9 cellular contexts compared by ENCODE assay signal in genomic region chr9:114156311-114156657, GRCh38. TPM values are rescaled to one million over a fixed set of nuclear protein-coding genes. Genes with fewer than 3 reads are reported as not detected.
A peak's percentile ranks its signal among the peaks of the same experiment; 100 is the strongest.
DNase-seq lines count a peak whose midpoint lies in the region; ATAC-seq and TF ChIP-seq lines count a peak whose summit lies in the region.
"Had no signal": no experiment of that assay in that cellular context is flagged by ENCODE, and none has a peak within 500 bp of the region (broad histone marks: within the 10 kb centered on the region; RNA-seq: fewer than 3 reads in every experiment).

No MANE protein-coding gene starts in this region.

- H2AFZ ChIP-seq in parathyroid adenoma = peak overlapping the region; percentile 62

- peak overlapping the region; percentile 78 for H3K4me3 Mint-ChIP-seq in activated CD8-positive, alpha-beta T cell treated with anti-CD3 and anti-CD28 coated beads for 36 hours

- in situ Hi-C loops in KBM-7 (cut with MboI; ENCODE audit: low pct_unique_long_range_greater_than_20kb, low sequenced_read_pairs) = no loop called here

- H3K79me2 ChIP-seq in parathyroid adenoma = no peaks in the 10 kb centered on the region

- peaks cover 21% of the 10 kb centered on the region for H3K4me1 Mint-ChIP-seq in activated CD8-positive, alpha-beta T cell treated with anti-CD3 and anti-CD28 coated beads for 36 hours (ENCODE audit: low read depth)

- peak overlapping the region; percentile 72 for H3K27ac Mint-ChIP-seq in activated CD8-positive, alpha-beta T cell treated with anti-CD3 and anti-CD28 coated beads for 36 hours

- H3K4me1 ChIP-seq in HUES6 (ENCODE audit: control insufficient read depth, insufficient read depth, low read length) (peaks cover 24% of the 10 kb centered on the region), gastroesophageal sphincter (peaks cover 0 to 38% (median 18%) of the 10 kb centered on the region in 3 donors), parathyroid adenoma (no peaks in the 10 kb centered on the region)

- H3K4me2 ChIP-seq in parathyroid adenoma (ENCODE audit: low read length) = no peak overlapping the region

- H3K4me3 ChIP-seq in HUES6 (ENCODE audit: low read depth, low read length) = peak overlapping the region; percentile 65
- peak overlapping the region; percentile 54 to 66 for H3K4me3 ChIP-seq in gastroesophageal sphincter
- H3K4me3 ChIP-seq in parathyroid adenoma (ENCODE audit: low read depth, low read length) = no peak overlapping the region

- TF ChIP-seq POLR2A in gastroesophageal sphincter (IDR thresholded peaks at IDR 0.05) = no peak

- H3K36me3 Mint-ChIP-seq in activated CD8-positive, alpha-beta T cell treated with anti-CD3 and anti-CD28 coated beads for 36 hours (ENCODE audit: low read depth) = no peaks in the 10 kb centered on the region

- no CpG with 5 or more reads among the region's 19 CpGs for WGBS in gastroesophageal sphincter (ENCODE audit: low coverage in 1 of 2), 2 donors

- peak; percentile 61 for DNase-seq in activated CD8-positive, alpha-beta T cell treated with anti-CD3 and anti-CD28 coated beads for 36 hours
- DNase-seq in DMS 273 (lab: John Stamatoyannopoulos, UW; ENCODE audit: unreplicated experiment) (no peak), KBM-7 (no peak), left colon (no peak)

- TF ChIP-seq EP300 in gastroesophageal sphincter (IDR thresholded peaks at IDR 0.05) = no peak

- peaks cover 38% of the 10 kb centered on the region for H3K27me3 Mint-ChIP-seq in activated CD8-positive, alpha-beta T cell treated with anti-CD3 and anti-CD28 coated beads for 36 hours

- CTCF ChIA-PET in activated CD8-positive, alpha-beta T cell treated with anti-CD3 and anti-CD28 coated beads for 36 hours (lab: Charles Lee) = interaction anchor here (1.0 to 7.3 kb wide), 7 partner anchors 16 to 135 kb away, joined by 3 to 65 read pairs (median 4); no protein-coding TSS in a partner anchor

- H3K27me3 ChIP-seq in HUES6 (ENCODE audit: control insufficient read depth, insufficient read depth, low read length) = peaks cover 47% of the 10 kb centered on the region
- H3K27me3 ChIP-seq in gastroesophageal sphincter = peaks cover 39% of the 10 kb centered on the region
- H3K27me3 ChIP-seq in parathyroid adenoma (ENCODE audit: control insufficient read depth, insufficient read depth, low read length) = no peaks in the 10 kb centered on the region

- TF ChIP-seq CTCF in activated CD8-positive, alpha-beta T cell treated with anti-CD3 and anti-CD28 coated beads for 36 hours (IDR thresholded peaks at IDR 0.05) = no peak
- TF ChIP-seq CTCF in gastroesophageal sphincter (IDR thresholded peaks at IDR 0.05) (no peak), parathyroid adenoma (IDR thresholded peaks at IDR 0.05) (no peak)

- H3K36me3 ChIP-seq in HUES6 (ENCODE audit: control insufficient read depth, insufficient read depth, low read length) (no peaks in the 10 kb centered on the region), gastroesophageal sphincter (no peaks in the 10 kb centered on the region), parathyroid adenoma (ENCODE audit: control insufficient read depth, insufficient read depth, low read length) (no peaks in the 10 kb centered on the region)

- peak overlapping the region; percentile 62 for H3K9ac ChIP-seq in HUES6 (ENCODE audit: low read length)
- no peak overlapping the region for H3K9ac ChIP-seq in parathyroid adenoma

- peak; percentile 37 for ATAC-seq in activated CD8-positive, alpha-beta T cell treated with anti-CD3 and anti-CD28 coated beads for 36 hours
- peak; percentile 24 for ATAC-seq in gastroesophageal sphincter
- no peak for ATAC-seq in GM19351 (IDR thresholded peaks at IDR 0.05; ENCODE audit: unreplicated experiment)
- ATAC-seq in left colon = no peak

- POLR2A ChIA-PET in activated CD8-positive, alpha-beta T cell treated with anti-CD3 and anti-CD28 coated beads for 36 hours (lab: Charles Lee) = interaction anchor here (1.4 kb wide), 1 partner anchor 78 kb away, joined by 4 read pairs; no protein-coding TSS in a partner anchor

- intact Hi-C loops in activated CD8-positive, alpha-beta T cell treated with anti-CD3 and anti-CD28 coated beads for 36 hours (cut with micrococcal nuclease) = loop anchor here (5.0 kb wide), 1 partner anchor 136 kb away; no protein-coding TSS in a partner anchor
- intact Hi-C loops in left colon (cut with DNase I, micrococcal nuclease) = loop anchor here (10.0 kb wide), 2 partner anchors 119 to 129 kb away; no protein-coding TSS in a partner anchor

- H3K9me3 ChIP-seq in HUES6 (ENCODE audit: control insufficient read depth, insufficient read depth, low read depth, low read length) (no peaks in the 10 kb centered on the region), gastroesophageal sphincter (no peaks in the 10 kb centered on the region), parathyroid adenoma (ENCODE audit: control insufficient read depth, low read length) (no peaks in the 10 kb centered on the region)

- H3K9me3 Mint-ChIP-seq in activated CD8-positive, alpha-beta T cell treated with anti-CD3 and anti-CD28 coated beads for 36 hours = no peaks in the 10 kb centered on the region

- H3K27ac ChIP-seq in HUES6 (ENCODE audit: low read depth, low read length) = no peak overlapping the region
- H3K27ac ChIP-seq in gastroesophageal sphincter = peak overlapping the region in 3 of 4 donors; percentile 65 to 81 (median 73)
- no peak overlapping the region for H3K27ac ChIP-seq in parathyroid adenoma

RNA-seq across cellular contexts. Expression of gene COL27A1, which starts 0.9 kb away (rescaled TPM):
- 1 to 10 TPM; 8.4 to 9.7 TPM for total RNA-seq in activated CD8-positive, alpha-beta T cell treated with anti-CD3 and anti-CD28 coated beads for 36 hours
- total RNA-seq in gastroesophageal sphincter (1 to 10 TPM; 1.0 to 5.7 (median 3.3) TPM), left colon (1 to 10 TPM; 2.7 to 3.7 TPM)

RNA-seq across cellular contexts. Expression of gene KIF12, which starts 57.2 kb away (rescaled TPM):
- not detected for total RNA-seq in activated CD8-positive, alpha-beta T cell treated with anti-CD3 and anti-CD28 coated beads for 36 hours
- total RNA-seq in gastroesophageal sphincter (not detected), left colon (10 to 100 TPM; 19.5 to 27.9 TPM)
- total RNA-seq: HT1080 had no signal

Comparison
In these comparisons a context has a peak if more than half of its experiments do, and no peak if none do; other contexts are left out.
1. H3K27ac ChIP-seq: peak in gastroesophageal sphincter (3 of 4); none in HUES6 (single experiment) and parathyroid adenoma (single experiment).
2. ATAC-seq: peak in activated CD8-positive, alpha-beta T cell treated with anti-CD3 and anti-CD28 coated beads for 36 hours (single experiment) and gastroesophageal sphincter (single experiment); none in GM19351 (single experiment) and left colon (single experiment).
3. RNA of gene KIF12, which starts 57.2 kb away (total RNA-seq): 19.5 to 27.9 TPM in left colon; not detected in activated CD8-positive, alpha-beta T cell treated with anti-CD3 and anti-CD28 coated beads for 36 hours and not detected in gastroesophageal sphincter; every median in the first group is over 10 times any median in the second.